ENCODE assay signal across 23 cellular contexts in the genomic region with DNA sequence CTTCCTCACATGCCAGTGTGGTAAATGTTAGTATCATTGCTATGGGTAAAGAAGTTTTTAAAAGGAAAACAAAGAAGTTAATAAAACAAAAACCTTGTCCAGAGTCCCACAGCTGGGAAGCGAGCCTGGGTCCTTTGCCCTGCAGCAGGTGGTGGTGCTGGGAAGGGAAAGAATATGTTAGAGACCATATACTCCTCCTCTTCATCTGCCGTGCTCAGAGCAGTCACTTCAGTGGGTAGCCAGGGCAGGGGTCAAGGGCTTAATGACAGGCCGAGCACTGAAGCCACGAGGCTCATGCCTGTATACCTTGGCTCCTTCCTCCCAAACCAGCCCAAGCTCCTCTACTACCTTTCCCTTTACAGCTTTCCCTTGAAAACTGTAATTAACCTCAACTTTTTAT.
"Had no signal": no experiment of that assay in that cellular context is flagged by ENCODE, and none has a peak within 500 bp of the region (broad histone marks: within the 10 kb centered on the region; RNA-seq: fewer than 3 reads in every experiment).

No MANE protein-coding gene starts in this region.

- H3K9me3 ChIP-seq: colonic mucosa, esophagus muscularis mucosa, gastroesophageal sphincter, heart left ventricle, left ventricle myocardium inferior, lower lobe of right lung, mucosa of descending colon had no signal

- FAIRE-seq: endothelial cell of umbilical vein, frontal cortex, keratinocyte had no signal

- H3K4me1 ChIP-seq: colonic mucosa, esophagus muscularis mucosa, foreskin keratinocyte, gastroesophageal sphincter, heart left ventricle, left ventricle myocardium inferior, lower lobe of right lung had no signal

- H3K9me3 Mint-ChIP-seq: mesothelial cell of epicardium had no signal

- H3K27me3 ChIP-seq: colonic mucosa, dorsolateral prefrontal cortex, esophagus muscularis mucosa, foreskin keratinocyte, gastroesophageal sphincter, heart left ventricle, hepatocyte had no signal

- H3K4me2 ChIP-seq: hepatocyte had no signal

- H3K27ac ChIP-seq: colonic mucosa, dorsolateral prefrontal cortex, esophagus muscularis mucosa, foreskin keratinocyte, gastroesophageal sphincter, heart left ventricle, hepatocyte, left ventricle myocardium inferior, lower lobe of right lung had no signal

- H3K79me2 ChIP-seq: hepatocyte had no signal

- H3K4me3 Mint-ChIP-seq: immature natural killer cell; mesothelial cell of epicardium; naive B cell; naive thymus-derived CD8-positive, alpha-beta T cell had no signal

- H3K36me3 Mint-ChIP-seq: immature natural killer cell; mesothelial cell of epicardium; naive B cell; naive thymus-derived CD8-positive, alpha-beta T cell had no signal

- H3K36me3 ChIP-seq: colonic mucosa, esophagus muscularis mucosa, heart left ventricle, left ventricle myocardium inferior, lower lobe of right lung had no signal

- H3K4me1 Mint-ChIP-seq: immature natural killer cell; mesothelial cell of epicardium; naive B cell; naive thymus-derived CD8-positive, alpha-beta T cell had no signal

- H2AFZ ChIP-seq: hepatocyte had no signal

- H3K27ac Mint-ChIP-seq: immature natural killer cell; mesothelial cell of epicardium; naive B cell; naive thymus-derived CD8-positive, alpha-beta T cell had no signal

- H3K4me3 ChIP-seq: colonic mucosa, dorsolateral prefrontal cortex, esophagus muscularis mucosa, gastroesophageal sphincter, heart left ventricle, hepatocyte, left ventricle myocardium inferior, lower lobe of right lung, mucosa of descending colon had no signal

- ATAC-seq: foreskin keratinocyte; gastroesophageal sphincter; heart left ventricle; left cardiac atrium; lower lobe of right lung; mucosa of descending colon; naive thymus-derived CD8-positive, alpha-beta T cell had no signal

- DNase-seq: colonic mucosa; dermis blood vessel endothelial cell; dorsolateral prefrontal cortex; effector CD4-positive, alpha-beta T cell; effector memory CD4-positive, alpha-beta T cell; foreskin keratinocyte; heart left ventricle; hypothalamus; immature natural killer cell; left cardiac atrium; left ventricle myocardium inferior; lower lobe of right lung; mesenchymal stem cell; mucosa of descending colon; naive B cell; naive thymus-derived CD8-positive, alpha-beta T cell had no signal
